In the genomic region with DNA sequence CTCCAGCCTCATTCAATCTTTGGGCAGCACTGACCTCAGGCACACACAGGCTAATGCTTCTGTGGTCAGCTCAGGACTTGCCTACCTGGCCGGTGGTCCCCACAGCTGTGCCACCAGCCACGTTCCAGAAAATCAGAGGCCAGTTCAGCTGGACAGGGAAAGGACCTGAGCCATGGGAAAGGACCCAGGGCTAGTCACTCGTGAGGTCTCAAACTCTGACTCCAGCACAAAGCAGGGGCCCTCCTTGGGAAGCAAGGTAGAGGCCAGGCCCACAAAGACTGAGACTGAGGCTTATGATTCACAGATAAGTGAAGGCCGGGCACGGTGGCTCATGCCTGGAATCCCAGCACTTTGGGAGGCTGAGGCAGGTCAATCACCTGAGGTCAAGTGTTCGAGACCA, we compare ENCODE assay signal across 6 cellular contexts.
"Had no signal": no experiment of that assay in that cellular context is flagged by ENCODE, and none has a peak within 500 bp of the region (broad histone marks: within the 10 kb centered on the region; RNA-seq: fewer than 3 reads in every experiment).

No MANE protein-coding gene starts in this region.

- H3K4me3 ChIP-seq: GM23338 had no signal

- DNase-seq: H9, HCEC 1CT, KBM-7 had no signal

- ATAC-seq: GM23338 had no signal

- H2AFZ ChIP-seq: GM23338 had no signal

- FAIRE-seq: H1, H54 had no signal

- H3K4me2 ChIP-seq: GM23338 had no signal
